In genomic region chr2:15864176-15864769, GRCh38 we compare ENCODE assay signal across 22 cellular contexts.
DNase-seq lines count a peak whose midpoint lies in the region.
"Had no signal": no experiment of that assay in that cellular context is flagged by ENCODE, and none has a peak within 500 bp of the region (broad histone marks: within the 10 kb centered on the region; RNA-seq: fewer than 3 reads in every experiment).

No MANE protein-coding gene starts in this region.

- peak; percentile 91 for DNase-seq in SK-N-DZ (ENCODE audit: low spot score)
- DNase-seq in activated CD4-positive, alpha-beta T cell treated with anti-CD3 and anti-CD28 coated beads for 4 hours, result no peak
- DNase-seq: 8988T; ACHN; AML-193; BE2C; C1 segment of cervical spinal cord; Caco-2; Calu3; CD4-positive, alpha-beta memory T cell; CD4-positive, alpha-beta T cell; CD4-positive, CD25-positive, alpha-beta regulatory T cell; CD8-positive, alpha-beta memory T cell; CD8-positive, alpha-beta T cell; COR-L47; DMS 273 treated with DMSO at 0.1 percent for 48 hours; DMS153; DMS53; DMS79; DMS79 treated with DMSO at 0.1 percent for 48 hours; DND-41; EL had no signal
